In the genomic region with DNA sequence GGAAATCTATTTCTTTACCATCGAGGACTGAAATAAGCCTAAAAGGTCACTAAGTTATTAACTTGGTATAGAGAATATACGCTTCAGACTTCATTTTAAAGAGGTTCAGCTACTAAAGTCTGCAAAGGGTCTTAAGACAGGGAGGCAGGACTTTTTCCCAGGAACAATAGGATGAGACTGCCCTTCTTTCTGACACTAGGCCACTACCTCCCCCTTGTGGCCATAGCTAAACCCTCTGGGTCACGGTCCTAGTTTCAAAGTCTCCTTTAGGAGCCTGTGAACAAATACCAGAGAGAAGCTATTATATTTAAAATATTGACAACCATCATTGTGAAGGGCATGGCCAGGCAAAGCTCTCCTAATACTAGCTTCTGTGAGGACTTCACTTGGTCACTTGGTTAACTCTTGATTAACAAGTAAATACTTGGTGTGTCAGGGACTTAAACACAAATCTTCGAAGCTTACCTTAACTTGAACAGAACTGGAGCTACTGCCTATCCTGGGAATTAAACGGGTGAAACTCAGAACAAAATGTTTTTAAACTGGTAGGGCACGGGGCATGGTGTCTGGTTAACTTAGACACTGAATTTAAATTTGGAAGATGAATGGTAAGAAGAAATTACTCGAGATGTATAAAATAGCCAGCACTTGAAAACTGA, we compare ENCODE assay signal across 8 cellular contexts.
A peak's percentile ranks its signal among the peaks of the same experiment; 100 is the strongest.
DNase-seq lines count a peak whose midpoint lies in the region; ATAC-seq and TF ChIP-seq lines count a peak whose summit lies in the region.

No MANE protein-coding gene starts in this region.

- peak; percentile 21 for DNase-seq in activated naive CD8-positive, alpha-beta T cell treated with anti-CD3 and anti-CD28 coated beads, Interleukin-2, amount 50 U/mL, for 24 hours
- no peak for DNase-seq in activated naive CD8-positive, alpha-beta T cell treated with anti-CD3 and anti-CD28 coated beads for 36 hours
- peak; percentile 40 for DNase-seq in M059J (ENCODE audit: low read depth)

- H3K36me3 ChIP-seq in gastroesophageal sphincter (peaks cover 2 to 23% of the 10 kb centered on the region in 2 donors), parathyroid adenoma (ENCODE audit: control insufficient read depth, insufficient read depth, low read length) (no peaks in the 10 kb centered on the region)

- no peaks in the 10 kb centered on the region for H3K9me3 Mint-ChIP-seq in activated naive CD8-positive, alpha-beta T cell treated with anti-CD3 and anti-CD28 coated beads, Interleukin-2, amount 50 U/mL, for 24 hours
- no peaks in the 10 kb centered on the region for H3K9me3 Mint-ChIP-seq in activated naive CD8-positive, alpha-beta T cell treated with anti-CD3 and anti-CD28 coated beads for 36 hours

- ATAC-seq in activated naive CD8-positive, alpha-beta T cell treated with anti-CD3 and anti-CD28 coated beads, Interleukin-2, amount 50 U/mL, for 24 hours = no peak
- ATAC-seq in gastroesophageal sphincter (no peak), HG02623 (IDR thresholded peaks at IDR 0.05; ENCODE audit: unreplicated experiment) (no peak), GM21390 (IDR thresholded peaks at IDR 0.05; ENCODE audit: unreplicated experiment) (no peak)

- H3K36me3 Mint-ChIP-seq in activated naive CD8-positive, alpha-beta T cell treated with anti-CD3 and anti-CD28 coated beads, Interleukin-2, amount 50 U/mL, for 24 hours (ENCODE audit: low read depth) = peaks cover 55% of the 10 kb centered on the region
- peaks cover 48% of the 10 kb centered on the region for H3K36me3 Mint-ChIP-seq in activated naive CD8-positive, alpha-beta T cell treated with anti-CD3 and anti-CD28 coated beads for 36 hours

- no peak overlapping the region for H3K4me3 ChIP-seq in gastroesophageal sphincter
- H3K4me3 ChIP-seq in parathyroid adenoma (ENCODE audit: low read depth, low read length) = no peak overlapping the region

- no peak overlapping the region for H3K4me2 ChIP-seq in parathyroid adenoma (ENCODE audit: low read length)

- H3K27me3 ChIP-seq in gastroesophageal sphincter (no peaks in the 10 kb centered on the region), parathyroid adenoma (ENCODE audit: control insufficient read depth, insufficient read depth, low read length) (no peaks in the 10 kb centered on the region)

- no peak overlapping the region for H3K27ac ChIP-seq in VCaP
- no peak overlapping the region for H3K27ac ChIP-seq in gastroesophageal sphincter
- no peak overlapping the region for H3K27ac ChIP-seq in parathyroid adenoma

- H3K4me1 ChIP-seq in gastroesophageal sphincter (peaks cover 0 to 49% (median 0%) of the 10 kb centered on the region in 3 donors), parathyroid adenoma (peaks cover 7% of the 10 kb centered on the region)

- H3K4me1 Mint-ChIP-seq in activated naive CD8-positive, alpha-beta T cell treated with anti-CD3 and anti-CD28 coated beads, Interleukin-2, amount 50 U/mL, for 24 hours = peaks cover 39% of the 10 kb centered on the region
- H3K4me1 Mint-ChIP-seq in activated naive CD8-positive, alpha-beta T cell treated with anti-CD3 and anti-CD28 coated beads for 36 hours = peaks cover 39% of the 10 kb centered on the region

- TF ChIP-seq CTCF in VCaP (conservative IDR thresholded peaks at IDR 0.05) (peak; percentile 90), gastroesophageal sphincter (IDR thresholded peaks at IDR 0.05) (peak; percentile 58 to 74 (median 60)), parathyroid adenoma (IDR thresholded peaks at IDR 0.05) (peak; percentile 76)

- H3K9me3 ChIP-seq in gastroesophageal sphincter (no peaks in the 10 kb centered on the region), parathyroid adenoma (ENCODE audit: control insufficient read depth, low read length) (no peaks in the 10 kb centered on the region)

- no peak for TF ChIP-seq EP300 in gastroesophageal sphincter (IDR thresholded peaks at IDR 0.05)

- TF ChIP-seq POLR2A in gastroesophageal sphincter (IDR thresholded peaks at IDR 0.05) = no peak

- 70 to 78% methylated on average over 6 to 7 of the region's 7 CpGs for WGBS in gastroesophageal sphincter (ENCODE audit: low coverage in 1 of 2), 2 donors

- no peaks in the 10 kb centered on the region for H3K27me3 Mint-ChIP-seq in activated naive CD8-positive, alpha-beta T cell treated with anti-CD3 and anti-CD28 coated beads, Interleukin-2, amount 50 U/mL, for 24 hours
- H3K27me3 Mint-ChIP-seq in activated naive CD8-positive, alpha-beta T cell treated with anti-CD3 and anti-CD28 coated beads for 36 hours = no peaks in the 10 kb centered on the region

- no peak overlapping the region for H3K9ac ChIP-seq in parathyroid adenoma

- H2AFZ ChIP-seq in parathyroid adenoma = no peak overlapping the region

- no peak overlapping the region for H3K27ac Mint-ChIP-seq in activated naive CD8-positive, alpha-beta T cell treated with anti-CD3 and anti-CD28 coated beads, Interleukin-2, amount 50 U/mL, for 24 hours
- H3K27ac Mint-ChIP-seq in activated naive CD8-positive, alpha-beta T cell treated with anti-CD3 and anti-CD28 coated beads for 36 hours = no peak overlapping the region

- H3K4me3 Mint-ChIP-seq in activated naive CD8-positive, alpha-beta T cell treated with anti-CD3 and anti-CD28 coated beads, Interleukin-2, amount 50 U/mL, for 24 hours = no peak overlapping the region
- H3K4me3 Mint-ChIP-seq in activated naive CD8-positive, alpha-beta T cell treated with anti-CD3 and anti-CD28 coated beads for 36 hours = no peak overlapping the region

- H3K79me2 ChIP-seq in parathyroid adenoma = peaks cover 14% of the 10 kb centered on the region
